In the genomic region with DNA sequence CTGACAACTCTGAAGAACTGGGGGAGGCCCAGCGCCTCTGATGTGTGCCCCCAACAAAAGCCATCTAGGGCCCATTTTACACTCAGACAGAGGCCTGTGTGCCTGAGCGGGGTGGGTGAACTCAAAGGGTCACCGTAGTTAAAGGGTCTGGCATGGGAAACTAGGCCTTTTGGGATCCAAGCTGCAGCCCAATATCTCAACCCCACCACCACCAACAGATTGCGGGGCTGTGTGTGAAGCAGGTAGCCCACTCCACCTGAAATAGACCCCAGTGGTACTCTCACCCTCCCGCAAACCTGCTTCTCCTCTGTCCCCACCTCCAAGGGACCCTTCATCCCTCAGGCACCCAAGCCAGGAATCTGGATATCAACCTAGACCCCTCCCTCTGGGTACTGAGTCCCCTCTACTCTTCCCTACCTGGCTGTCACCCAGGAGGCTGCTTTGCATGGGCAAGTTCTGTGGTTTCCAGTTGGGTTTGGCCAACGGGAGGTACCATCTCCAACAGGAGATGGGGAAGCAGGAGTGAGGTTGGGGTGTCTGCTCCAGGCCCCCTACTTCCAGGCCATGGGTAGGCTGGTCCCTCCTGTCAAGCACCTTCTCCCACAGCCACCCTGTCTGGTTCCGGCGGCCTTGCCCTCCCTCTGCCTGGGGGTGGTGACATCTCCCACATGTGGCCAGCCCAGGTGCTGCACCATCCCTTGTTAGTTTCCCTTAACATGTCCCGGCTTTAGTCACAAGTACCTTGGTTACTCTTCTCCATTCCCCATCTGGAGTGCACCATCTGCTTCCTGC, we compare ENCODE assay signal across 14 cellular contexts. TPM values are rescaled to one million over a fixed set of nuclear protein-coding genes. Genes with fewer than 3 reads are reported as not detected.
DNase-seq lines count a peak whose midpoint lies in the region; ATAC-seq and TF ChIP-seq lines count a peak whose summit lies in the region.
"Had no signal": no experiment of that assay in that cellular context is flagged by ENCODE, and none has a peak within 500 bp of the region (broad histone marks: within the 10 kb centered on the region; RNA-seq: fewer than 3 reads in every experiment).

No MANE protein-coding gene starts in this region.

- H3K9me3 ChIP-seq in spleen = peaks cover 0 to 15% (median 8%) of the 10 kb centered on the region in 8 donors
- H3K9me3 ChIP-seq: Caco-2, SK-N-SH, thyroid gland had no signal

- H3K4me3 ChIP-seq in coronary artery = no peak overlapping the region
- H3K4me3 ChIP-seq in spleen = no peak overlapping the region
- H3K4me3 ChIP-seq: skin epidermis, thyroid gland had no signal

- DNase-seq in SHP77 (lab: John Stamatoyannopoulos, UW) = peak; percentile 21 to 36
- no peak for DNase-seq in SHP77 treated with DMSO at 0.1 percent for 48 hours (lab: John Stamatoyannopoulos, UW)
- peak; percentile 91 for DNase-seq in NCI-H2171 treated with DMSO at 0.1 percent for 48 hours (lab: John Stamatoyannopoulos, UW)
- DNase-seq in coronary artery (ENCODE audit: low spot score) = peak; percentile 29
- DNase-seq in spleen = peak; percentile 51
- no peak for DNase-seq in COLO668 (lab: John Stamatoyannopoulos, UW; ENCODE audit: unreplicated experiment)
- DNase-seq in SW 1271 (lab: John Stamatoyannopoulos, UW) = no peak
- DNase-seq: NCI-H526 treated with DMSO at 0.1 percent for 48 hours, SK-N-SH, thyroid gland had no signal

- intact Hi-C loops in spleen (cut with DNase I; ENCODE audit: low total_unique reads) = no loop called here

- H3K27me3 ChIP-seq in spleen (replicated peaks in 1 of 7) = peaks cover 0 to 5% (median 0%) of the 10 kb centered on the region in 7 donors
- H3K27me3 ChIP-seq: thyroid gland had no signal

- TF ChIP-seq POLR2A in spleen (IDR thresholded peaks at IDR 0.05) = no peak

- H3K27ac ChIP-seq in coronary artery (no peak overlapping the region), spleen (no peak overlapping the region)
- H3K27ac ChIP-seq: skin epidermis, thyroid gland had no signal

- 83 to 88% (median 85%) methylated on average over 8 to 9 of the region's 9 CpGs for WGBS in spleen, 5 donors

- H3K36me3 ChIP-seq in spleen = no peaks in the 10 kb centered on the region
- H3K36me3 ChIP-seq: thyroid gland had no signal

- no peak for ATAC-seq in HG03108 (IDR thresholded peaks at IDR 0.05; ENCODE audit: unreplicated experiment)
- ATAC-seq: naive thymus-derived CD8-positive, alpha-beta T cell had no signal

- no peak for TF ChIP-seq CTCF in coronary artery (IDR thresholded peaks at IDR 0.05)
- TF ChIP-seq CTCF in spleen (IDR thresholded peaks at IDR 0.05 in 8 of 11, conservative IDR thresholded peaks at IDR 0.05 in 3 of 11) = no peak

- peaks cover 0 to 30% (median 20%) of the 10 kb centered on the region in 6 donors for H3K4me1 ChIP-seq in spleen
- H3K4me1 ChIP-seq: Caco-2 had no signal

RNA-seq across cellular contexts. Expression of gene LRP8, which starts 35.2 kb away (rescaled TPM):
- total RNA-seq in spleen = 10 to 100 TPM in 1 of 7 donors, 1 to 10 TPM in 6; 4.0 to 14.4 (median 8.0) TPM
- 1 to 10 TPM; 1.7 to 2.4 (median 2.0) TPM for polyA plus RNA-seq in spleen

Comparison
In these comparisons a context has a peak if more than half of its experiments do, and no peak if none do; other contexts are left out.
1. DNase-seq: peak in SHP77 (2 of 2), NCI-H2171 treated with DMSO at 0.1 percent for 48 hours (single experiment), coronary artery (single experiment) and spleen (single experiment); none in SHP77 treated with DMSO at 0.1 percent for 48 hours (single experiment), COLO668 (single experiment) and SW 1271 (0 of 2).